ENCODE assay signal across 12 cellular contexts in genomic region chr6:53033764-53034163, GRCh38. TPM values are rescaled to one million over a fixed set of nuclear protein-coding genes. Genes with fewer than 3 reads are reported as not detected.
DNase-seq lines count a peak whose midpoint lies in the region; ATAC-seq, FAIRE-seq and TF ChIP-seq lines count a peak whose summit lies in the region.
"Had no signal": no experiment of that assay in that cellular context is flagged by ENCODE, and none has a peak within 500 bp of the region (broad histone marks: within the 10 kb centered on the region; RNA-seq: fewer than 3 reads in every experiment).

No MANE protein-coding gene starts in this region.

- H3K9ac ChIP-seq in PC-3 (ENCODE audit: low read length), result no peak overlapping the region
- H3K9ac ChIP-seq in subcutaneous abdominal adipose tissue (ENCODE audit: low read length in 5 of 5), result peak overlapping the region in 1 of 5 donors; percentile 5
- H3K9ac ChIP-seq in kidney (ENCODE audit: low read length in 2 of 2), result no peak overlapping the region

- no peak overlapping the region for H3K4me2 ChIP-seq in PC-3 (ENCODE audit: low read length)
- H3K4me2 ChIP-seq: GM23338 had no signal

- no peak for ATAC-seq in PC-3
- ATAC-seq: GM23338 had no signal

- H3K9me2 ChIP-seq in PC-3 (replicated peaks; ENCODE audit: low read length), result no peaks in the 10 kb centered on the region

- no peaks in the 10 kb centered on the region for H4K20me1 ChIP-seq in PC-3 (ENCODE audit: low read length)

- H3K9me3 ChIP-seq in PC-3 (ENCODE audit: low read length), result no peaks in the 10 kb centered on the region
- no peaks in the 10 kb centered on the region for H3K9me3 ChIP-seq in esophagus muscularis mucosa
- no peaks in the 10 kb centered on the region for H3K9me3 ChIP-seq in subcutaneous abdominal adipose tissue (ENCODE audit: control insufficient read depth in 5 of 5, low read length in 5 of 5)
- H3K9me3 ChIP-seq in adrenal gland (replicated peaks in 1 of 3), result no peaks in the 10 kb centered on the region
- H3K9me3 ChIP-seq in kidney (ENCODE audit: control insufficient read depth in 1 of 2, low read length in 2 of 2), result no peaks in the 10 kb centered on the region

- no peaks in the 10 kb centered on the region for H3K27me3 ChIP-seq in PC-3 (ENCODE audit: low read length)
- H3K27me3 ChIP-seq in esophagus muscularis mucosa, result no peaks in the 10 kb centered on the region
- no peaks in the 10 kb centered on the region for H3K27me3 ChIP-seq in subcutaneous abdominal adipose tissue (ENCODE audit: control insufficient read depth in 5 of 5, insufficient read depth in 4 of 5, low read length in 5 of 5)
- no peaks in the 10 kb centered on the region for H3K27me3 ChIP-seq in adrenal gland

- peaks cover 3% of the 10 kb centered on the region; the same call in 1 of the 2 replicates for H3K36me3 ChIP-seq in PC-3 (ENCODE audit: low read depth, low read length)
- H3K36me3 ChIP-seq in esophagus muscularis mucosa, result peaks cover 0 to 61% (median 40%) of the 10 kb centered on the region in 4 donors
- H3K36me3 ChIP-seq in subcutaneous abdominal adipose tissue (ENCODE audit: control insufficient read depth in 5 of 5, insufficient read depth in 5 of 5, low read length in 5 of 5), result peaks cover 18 to 58% (median 34%) of the 10 kb centered on the region in 5 donors
- peaks cover 0 to 58% of the 10 kb centered on the region in 2 donors for H3K36me3 ChIP-seq in adrenal gland (replicated peaks in 1 of 2)
- peaks cover 19 to 23% of the 10 kb centered on the region in 2 donors for H3K36me3 ChIP-seq in kidney (ENCODE audit: control insufficient read depth in 1 of 2, insufficient read depth in 2 of 2, low read length in 2 of 2)

- H3K79me2 ChIP-seq in PC-3 (ENCODE audit: low read length), result no peaks in the 10 kb centered on the region

- TF ChIP-seq POLR2A in esophagus muscularis mucosa (IDR thresholded peaks at IDR 0.05; ENCODE audit: low read depth) (no peak), adrenal gland (IDR thresholded peaks at IDR 0.05) (no peak)

- H3K27ac ChIP-seq in PC-3 (ENCODE audit: low read length), result no peak overlapping the region
- peak overlapping the region; percentile 60 to 76 (median 64) for H3K27ac ChIP-seq in esophagus muscularis mucosa (replicated peaks in 1 of 4)
- peak overlapping the region; percentile 84 for H3K27ac ChIP-seq in subcutaneous abdominal adipose tissue (ENCODE audit: low read depth, low read length)
- H3K27ac ChIP-seq in adrenal gland, result peak overlapping the region in 2 of 5 donors; percentile 57 to 62
- H3K27ac ChIP-seq in kidney (ENCODE audit: low read depth in 2 of 2, low read length in 2 of 2), result no peak overlapping the region

- DNase-seq in PC-3, result peak; percentile 21
- no peak for DNase-seq in esophagus muscularis mucosa (ENCODE audit: extremely low spot score)
- peak; percentile 56 for DNase-seq in medulla oblongata (ENCODE audit: extremely low spot score)
- no peak for DNase-seq in adrenal gland
- DNase-seq in kidney, result no peak
- DNase-seq in stimulated activated CD4-positive, alpha-beta T cell treated with anti-CD3 and anti-CD28 coated beads, Interleukin-4, amount 100 ng/mL, for 1 hour, result no peak
- DNase-seq: activated CD4-positive, CD25-positive, alpha-beta regulatory T cell treated with anti-CD3 and anti-CD28 coated beads, Interleukin-2, amount 50 U/mL, for 72 hours; COR-L47; NCI-H1436 treated with DMSO at 0.1 percent for 48 hours; NCI-H82 had no signal

- POLR2A ChIA-PET in PC-3 (lab: Charles Lee; ENCODE audit: unreplicated experiment), result interaction anchor here (0.7 kb wide), 1 partner anchor 78 kb away, joined by 4 read pairs; no protein-coding TSS in a partner anchor

- H2AFZ ChIP-seq in PC-3 (ENCODE audit: low read length), result no peak overlapping the region
- H2AFZ ChIP-seq: GM23338 had no signal

- H3K4me3 ChIP-seq in PC-3 (ENCODE audit: low read length) (no peak overlapping the region), esophagus muscularis mucosa (no peak overlapping the region), subcutaneous abdominal adipose tissue (ENCODE audit: low read depth in 1 of 5, low read length in 5 of 5) (no peak overlapping the region), adrenal gland (no peak overlapping the region), kidney (ENCODE audit: low read length in 2 of 2) (no peak overlapping the region)
- H3K4me3 ChIP-seq: GM23338 had no signal

- FAIRE-seq in kidney (lab: Jason Lieb, UNC), result no peak

- 22% methylated on average over 4 of the region's 4 CpGs for WGBS in esophagus muscularis mucosa
- WGBS in adrenal gland, 4 donors, result 64 to 73% (median 70%) methylated on average over 4 of the region's 4 CpGs

- intact Hi-C loops in PC-3 (cut with micrococcal nuclease), result no loop called here
- intact Hi-C loops in esophagus muscularis mucosa (cut with DNase I), result no loop called here
- intact Hi-C loops in adrenal gland (cut with DNase I), result no loop called here
- intact Hi-C loops in kidney (cut with DNase I), result no loop called here

- TF ChIP-seq CTCF in PC-3 (conservative IDR thresholded peaks at IDR 0.05; ENCODE audit: low read depth, low read length) (no peak), esophagus muscularis mucosa (IDR thresholded peaks at IDR 0.05) (no peak), adrenal gland (IDR thresholded peaks at IDR 0.05) (no peak), kidney (IDR thresholded peaks at IDR 0.05; ENCODE audit: borderline replicate concordance, extremely low read depth, insufficient read depth) (no peak)

- CTCF ChIA-PET in PC-3 (lab: Charles Lee), result no interaction called here

- no TSS peak for BruUV-seq in PC-3 (replicated peaks; lab: Mats Ljungman, UMichigan)

- no peak for TF ChIP-seq EP300 in esophagus muscularis mucosa (IDR thresholded peaks at IDR 0.05)

- no peaks in the 10 kb centered on the region for H3F3A ChIP-seq in PC-3 (ENCODE audit: low read length, unreplicated experiment)

- no peaks in the 10 kb centered on the region for H3K4me1 ChIP-seq in PC-3 (ENCODE audit: insufficient read depth, low read length)
- H3K4me1 ChIP-seq in esophagus muscularis mucosa, result peaks cover 32 to 37% (median 34%) of the 10 kb centered on the region in 4 donors
- peaks cover 3 to 34% (median 14%) of the 10 kb centered on the region in 5 donors for H3K4me1 ChIP-seq in subcutaneous abdominal adipose tissue (ENCODE audit: control insufficient read depth in 5 of 5, insufficient read depth in 5 of 5, low read length in 5 of 5)
- H3K4me1 ChIP-seq in adrenal gland (replicated peaks in 1 of 2), result peaks cover 13 to 49% of the 10 kb centered on the region in 2 donors
- H3K4me1 ChIP-seq in kidney (ENCODE audit: control insufficient read depth in 1 of 2, insufficient read depth in 1 of 2, low read depth in 1 of 2, low read length in 2 of 2), result no peaks in the 10 kb centered on the region

RNA-seq across cellular contexts. Expression of gene CILK1, which starts 27.9 kb away (rescaled TPM):
- total RNA-seq in PC-3 (2014; rRNA removed) (8.5 and 9.7 TPM in 2 replicates), esophagus muscularis mucosa (10 to 100 TPM; 19.9 to 30.0 (median 24.4) TPM), adrenal gland (10 to 100 TPM; 28.2 to 71.1 (median 47.4) TPM), kidney (8.6 TPM)
- polyA plus RNA-seq in adrenal gland (10 to 100 TPM; 11.7 to 52.7 (median 12.1) TPM), kidney (ENCODE audit: insufficient read depth, low read depth, low replicate concordance) (2.5 TPM)

RNA-seq across cellular contexts. Expression of gene FBXO9, which starts 31.4 kb away (rescaled TPM):
- total RNA-seq in PC-3 (2014; rRNA removed) (30.3 and 54.6 TPM in 2 replicates), esophagus muscularis mucosa (10 to 100 TPM; 58.5 to 95.5 (median 73.1) TPM), adrenal gland (100 to 1,000 TPM in 7 of 8 donors, 10 to 100 TPM in 1; 42.7 to 396 (median 163) TPM), kidney (94.7 TPM)
- polyA plus RNA-seq in adrenal gland (100 to 1,000 TPM in 1 of 3 donors, 10 to 100 TPM in 2; 60.1 to 176 (median 60.8) TPM), kidney (ENCODE audit: insufficient read depth, low read depth, low replicate concordance) (45.2 TPM)

RNA-seq across cellular contexts. Expression of gene GSTA4, which starts 38.7 kb away (rescaled TPM):
- 10.1 and 20.9 TPM in 2 replicates for total RNA-seq in PC-3 (2014; rRNA removed)
- 10 to 100 TPM; 16.6 to 23.2 (median 17.7) TPM for total RNA-seq in esophagus muscularis mucosa
- total RNA-seq in adrenal gland, result 100 to 1,000 TPM; 165 to 656 (median 343) TPM
- 1,000 to 10,000 TPM in 1 of 3 donors, 100 to 1,000 TPM in 2; 144 to 1,199 (median 302) TPM for polyA plus RNA-seq in adrenal gland
- total RNA-seq in kidney, result 17.4 TPM
- 47.4 TPM for polyA plus RNA-seq in kidney (ENCODE audit: insufficient read depth, low read depth, low replicate concordance)

Comparison
In these comparisons a context has a peak if more than half of its experiments do, and no peak if none do; other contexts are left out.
1. DNase-seq: peak in PC-3 (single experiment) and medulla oblongata (single experiment); none in esophagus muscularis mucosa (single experiment), adrenal gland (0 of 7), kidney (single experiment) and stimulated activated CD4-positive, alpha-beta T cell treated with anti-CD3 and anti-CD28 coated beads, Interleukin-4, amount 100 ng/mL, for 1 hour (single experiment).
2. H3K27ac ChIP-seq: peak in esophagus muscularis mucosa (4 of 4) and subcutaneous abdominal adipose tissue (single experiment); none in PC-3 (single experiment) and kidney (0 of 2).